Comparison of ENCODE assay signal across 16 cellular contexts in genomic region chr2:237594514-237594871, GRCh38. TPM values are rescaled to one million over a fixed set of nuclear protein-coding genes. Genes with fewer than 3 reads are reported as not detected.
DNase-seq lines count a peak whose midpoint lies in the region; ATAC-seq, FAIRE-seq and TF ChIP-seq lines count a peak whose summit lies in the region.
"Had no signal": no experiment of that assay in that cellular context is flagged by ENCODE, and none has a peak within 500 bp of the region (broad histone marks: within the 10 kb centered on the region; RNA-seq: fewer than 3 reads in every experiment).

No MANE protein-coding gene starts in this region.

- no peak overlapping the region for H2AFZ ChIP-seq in endothelial cell of umbilical vein (ENCODE audit: low read depth, low read length)

- TF ChIP-seq CTCF in endothelial cell of umbilical vein (IDR thresholded peaks at IDR 0.05; ENCODE audit: extremely low read depth in 1 of 2, insufficient read depth in 1 of 2, low read depth in 1 of 2, low read length in 2 of 2) (no peak), lung (IDR thresholded peaks at IDR 0.05; ENCODE audit: control extremely low read depth, extremely low read depth) (no peak), transverse colon (IDR thresholded peaks at IDR 0.05) (no peak), testis (IDR thresholded peaks at IDR 0.05) (no peak)

- H3K9ac ChIP-seq in endothelial cell of umbilical vein (replicated peaks; ENCODE audit: extremely low read depth, insufficient read depth, low read length), result no peak overlapping the region

- H3K4me2 ChIP-seq in endothelial cell of umbilical vein (ENCODE audit: insufficient read depth, low read length), result no peak overlapping the region

- BruUV-seq in endothelial cell of umbilical vein (replicated peaks; lab: Mats Ljungman, UMichigan), result no TSS peak

- H3K27ac ChIP-seq in endothelial cell of umbilical vein (ENCODE audit: insufficient read depth, low read depth, low read length) (no peak overlapping the region), lung (ENCODE audit: low read depth in 1 of 2, low read length in 1 of 2) (peak overlapping the region; percentile 68 to 73), transverse colon (peak overlapping the region; percentile 12 to 72 (median 64)), testis (no peak overlapping the region)

- no peaks in the 10 kb centered on the region for H3K79me2 ChIP-seq in endothelial cell of umbilical vein (ENCODE audit: control insufficient read depth, insufficient read depth, low read length)

- CTCF ChIA-PET in endothelial cell of umbilical vein (lab: Charles Lee), result no interaction called here

- H3K4me1 ChIP-seq in endothelial cell of umbilical vein (ENCODE audit: control insufficient read depth, extremely low read depth, insufficient read depth, low read length), result no peaks in the 10 kb centered on the region
- peaks cover 0 to 2% of the 10 kb centered on the region in 2 donors for H3K4me1 ChIP-seq in lung (ENCODE audit: control insufficient read depth in 2 of 2, insufficient read depth in 2 of 2, low read length in 2 of 2)
- peaks cover 0 to 14% (median 7%) of the 10 kb centered on the region in 4 donors for H3K4me1 ChIP-seq in transverse colon
- H3K4me1 ChIP-seq in testis, result peaks cover 12% of the 10 kb centered on the region

- DNase-seq in NCI-H69 (lab: John Stamatoyannopoulos, UW) (peak; percentile 46), endothelial cell of umbilical vein (ENCODE audit: low read depth, low spot score) (peak; percentile 25), lung (ENCODE audit: low spot score) (no peak), transverse colon (no peak), NCI-H1105 treated with DMSO at 0.1 percent for 48 hours (lab: John Stamatoyannopoulos, UW) (no peak), testis (no peak)
- no peak for DNase-seq in activated CD8-positive, alpha-beta memory T cell treated with anti-CD3 and anti-CD28 coated beads, Interleukin-2, amount 50 U/mL, for 4 hours
- DNase-seq: activated CD4-positive, alpha-beta T cell treated with anti-CD3 and anti-CD28 coated beads for 1 hour; activated T-cell treated with anti-CD3 and anti-CD28 coated beads, Interleukin-2, amount 50 U/mL, for 1 hour; amniotic stem cell; hippocampal formation; KG1; NCI-H187 treated with DMSO at 0.1 percent for 48 hours; SW 1271 had no signal

- no peak for FAIRE-seq in endothelial cell of umbilical vein (lab: Jason Lieb, UNC)

- TF ChIP-seq POLR2A in endothelial cell of umbilical vein (IDR thresholded peaks at IDR 0.05; ENCODE audit: low read depth, low read length) (no peak), transverse colon (IDR thresholded peaks at IDR 0.05) (no peak), testis (IDR thresholded peaks at IDR 0.05) (no peak)

- H3K4me3 ChIP-seq in endothelial cell of umbilical vein (replicated peaks in 1 of 3; ENCODE audit: insufficient read depth in 1 of 3, low read depth in 1 of 3, low read length in 3 of 3) (no peak overlapping the region), lung (no peak overlapping the region), transverse colon (no peak overlapping the region), testis (no peak overlapping the region)

- TF ChIP-seq EP300 in transverse colon (IDR thresholded peaks at IDR 0.05; ENCODE audit: low read depth), result no peak

- H3K9me3 ChIP-seq in endothelial cell of umbilical vein (replicated peaks; ENCODE audit: control insufficient read depth, insufficient read depth, low read length) (no peaks in the 10 kb centered on the region), lung (ENCODE audit: control insufficient read depth in 2 of 2, insufficient read depth in 1 of 2, low read length in 1 of 2) (no peaks in the 10 kb centered on the region), transverse colon (no peaks in the 10 kb centered on the region), testis (no peaks in the 10 kb centered on the region)

- in situ Hi-C loops in transverse colon (cut with MboI; ENCODE audit: low pct_ligation_motif_present in 1 of 4, low pct_unique_long_range_greater_than_20kb in 1 of 4, low sequenced_read_pairs in 3 of 4), result loop anchor here in 1 of 4 donors (25.0 kb wide), 1 partner anchor 143 kb away; no protein-coding TSS in a partner anchor

- H3K27me3 ChIP-seq in endothelial cell of umbilical vein (ENCODE audit: control insufficient read depth in 2 of 2, insufficient read depth in 2 of 2, low read length in 2 of 2) (peaks cover 0 to 2% of the 10 kb centered on the region in 2 experiments), lung (ENCODE audit: control insufficient read depth, insufficient read depth) (no peaks in the 10 kb centered on the region), transverse colon (no peaks in the 10 kb centered on the region), testis (no peaks in the 10 kb centered on the region)

- WGBS in lung, 2 donors, result 57 to 73% methylated on average over 5 of the region's 5 CpGs
- WGBS in transverse colon (ENCODE audit: low coverage in 1 of 2), 2 donors, result 68% methylated on average over 5 of the region's 5 CpGs; no CpG with 5 or more reads in 1 of the 2 donors
- WGBS in testis, 2 donors, result 68 to 70% methylated on average over 5 of the region's 5 CpGs

- H4K20me1 ChIP-seq in endothelial cell of umbilical vein (replicated peaks; ENCODE audit: control insufficient read depth, extremely low read depth, insufficient read depth, low read length), result no peaks in the 10 kb centered on the region

- POLR2A ChIA-PET in endothelial cell of umbilical vein (lab: Charles Lee), result no interaction called here

- ATAC-seq in lung (ENCODE audit: insufficient read depth, low FRiP score), result no peak

- H3K36me3 ChIP-seq in endothelial cell of umbilical vein (ENCODE audit: control insufficient read depth in 2 of 2, extremely low read depth in 1 of 2, insufficient read depth in 2 of 2, low read length in 2 of 2) (no peaks in the 10 kb centered on the region), lung (ENCODE audit: control insufficient read depth in 2 of 2, insufficient read depth in 2 of 2, low read length in 2 of 2) (no peaks in the 10 kb centered on the region), transverse colon (no peaks in the 10 kb centered on the region), testis (ENCODE audit: low read depth, missing control alignments) (no peaks in the 10 kb centered on the region)

- H3K9me1 ChIP-seq in endothelial cell of umbilical vein (replicated peaks; ENCODE audit: control insufficient read depth, extremely low read depth, insufficient read depth, low read length), result no peaks in the 10 kb centered on the region

- intact Hi-C loops in endothelial cell of umbilical vein (cut with micrococcal nuclease) (no loop called here), transverse colon (cut with DNase I; ENCODE audit: low total_unique reads) (loop anchor here (10.0 kb wide), 1 partner anchor 80 kb away; no protein-coding TSS in a partner anchor), testis (cut with DNase I; ENCODE audit: low total_unique reads) (no loop called here)

- dilution Hi-C loops in endothelial cell of umbilical vein (cut with MboI; ENCODE audit: extremely low pct_ligation_motif_present, low sequenced_read_pairs), result no loop called here

TF ChIP-seq in endothelial cell of umbilical vein, 7 proteins besides CTCF, POLR2A, EP300 and RAD21 (continues in another document):
- TF ChIP-seq MYC (IDR thresholded peaks at IDR 0.05; ENCODE audit: low read depth, low read length) (no peak), EZH2 (IDR thresholded peaks at IDR 0.05; ENCODE audit: borderline replicate concordance, low read depth, low read length, severe bottlenecking) (no peak), GATA2 (IDR thresholded peaks at IDR 0.05; ENCODE audit: insufficient read depth, insufficient read length, low read depth, low read length) (no peak)

RNA-seq across cellular contexts. Expression of gene RAB17, which starts 4.0 kb away (rescaled TPM):
- 0.55 and 0.77 TPM in 2 replicates for total RNA-seq in endothelial cell of umbilical vein
- 0.37 and 0.41 TPM in 2 replicates for polyA plus RNA-seq in endothelial cell of umbilical vein
- 0.19 and 0.56 TPM in 2 replicates for polyA plus RNA-seq in endothelial cell of umbilical vein (2011; cell fraction: cytosol; rRNA removed)
- polyA plus RNA-seq in endothelial cell of umbilical vein (2011; cell fraction: nucleus; rRNA removed), result 1.3 and 1.8 TPM in 2 replicates
- polyA plus RNA-seq in endothelial cell of umbilical vein (2012), result 0.16 TPM in 1 of 2 replicates, not detected in the other
- polyA minus RNA-seq in endothelial cell of umbilical vein, result 0.51 and 0.63 TPM in 2 replicates
- 2.3 TPM for polyA minus RNA-seq in endothelial cell of umbilical vein (2011; cell fraction: cytosol; rRNA and poly(A)+ RNA removed)
- polyA minus RNA-seq in endothelial cell of umbilical vein (2011; cell fraction: nucleus; rRNA and poly(A)+ RNA removed), result 1.0 and 1.3 TPM in 2 replicates
- total RNA-seq in lung, result 10 to 100 TPM; 44.9 to 48.0 TPM
- 10 to 100 TPM; 19.3 to 73.3 TPM for polyA plus RNA-seq in lung
- 100 to 1,000 TPM in 1 of 4 donors, 10 to 100 TPM in 3; 25.1 to 104 (median 65.6) TPM for total RNA-seq in transverse colon
- total RNA-seq in testis, result 1 to 10 TPM; 3.2 TPM
- polyA plus RNA-seq in testis (ENCODE audit: insufficient read depth, low read depth, low replicate concordance), result 6.3 TPM
- total RNA-seq: OCI-LY7 had no signal

RNA-seq across cellular contexts. Expression of gene PRLH, which starts 28.1 kb away (rescaled TPM):
- total RNA-seq in endothelial cell of umbilical vein, result not detected in 2 replicates
- polyA plus RNA-seq in endothelial cell of umbilical vein, result not detected in 2 replicates
- not detected in 2 replicates for polyA plus RNA-seq in endothelial cell of umbilical vein (2011; cell fraction: cytosol; rRNA removed)
- not detected in 2 replicates for polyA plus RNA-seq in endothelial cell of umbilical vein (2011; cell fraction: nucleus; rRNA removed)
- not detected in 2 replicates for polyA plus RNA-seq in endothelial cell of umbilical vein (2012)
- not detected in 2 replicates for polyA minus RNA-seq in endothelial cell of umbilical vein
- polyA minus RNA-seq in endothelial cell of umbilical vein (2011; cell fraction: cytosol; rRNA and poly(A)+ RNA removed), result not detected
- not detected in 2 replicates for polyA minus RNA-seq in endothelial cell of umbilical vein (2011; cell fraction: nucleus; rRNA and poly(A)+ RNA removed)
- total RNA-seq in lung, result not detected
- not detected for polyA plus RNA-seq in lung
- not detected for total RNA-seq in transverse colon
- total RNA-seq in testis, result not detected
- not detected for polyA plus RNA-seq in testis (ENCODE audit: insufficient read depth, low read depth, low replicate concordance)
- total RNA-seq: mesothelial cell of epicardium, OCI-LY7 had no signal

RNA-seq across cellular contexts. Expression of gene LRRFIP1, which starts 32.9 kb away (rescaled TPM):
- total RNA-seq in endothelial cell of umbilical vein (162 and 179 TPM in 2 replicates), lung (100 to 1,000 TPM; 107 to 194 TPM), transverse colon (100 to 1,000 TPM in 3 of 4 donors, 10 to 100 TPM in 1; 98.5 to 147 (median 122) TPM), testis (10 to 100 TPM; 25.5 to 33.5 TPM)
- polyA plus RNA-seq in endothelial cell of umbilical vein (29.4 and 39.2 TPM in 2 replicates), lung (10 to 100 TPM; 79.7 to 81.1 TPM), testis (ENCODE audit: insufficient read depth, low read depth, low replicate concordance) (17.4 TPM)
- 58.3 and 61.7 TPM in 2 replicates for polyA plus RNA-seq in endothelial cell of umbilical vein (2011; cell fraction: cytosol; rRNA removed)
- 115 and 146 TPM in 2 replicates for polyA plus RNA-seq in endothelial cell of umbilical vein (2011; cell fraction: nucleus; rRNA removed)
- 111 and 127 TPM in 2 replicates for polyA plus RNA-seq in endothelial cell of umbilical vein (2012)
- polyA minus RNA-seq in endothelial cell of umbilical vein, result 59.4 and 60.0 TPM in 2 replicates
- 19.9 TPM for polyA minus RNA-seq in endothelial cell of umbilical vein (2011; cell fraction: cytosol; rRNA and poly(A)+ RNA removed)
- 105 and 131 TPM in 2 replicates for polyA minus RNA-seq in endothelial cell of umbilical vein (2011; cell fraction: nucleus; rRNA and poly(A)+ RNA removed)

Comparison
In these comparisons a context has a peak if more than half of its experiments do, and no peak if none do; other contexts are left out.
1. DNase-seq: peak in NCI-H69 (single experiment) and endothelial cell of umbilical vein (single experiment); none in lung (single experiment), transverse colon (single experiment), NCI-H1105 treated with DMSO at 0.1 percent for 48 hours (single experiment), activated CD8-positive, alpha-beta memory T cell treated with anti-CD3 and anti-CD28 coated beads, Interleukin-2, amount 50 U/mL, for 4 hours (single experiment) and testis (single experiment).
2. H3K27ac ChIP-seq: peak in lung (2 of 2) and transverse colon (4 of 4); none in endothelial cell of umbilical vein (single experiment) and testis (0 of 2).
3. RNA of gene RAB17, which starts 4.0 kb away (total RNA-seq): 25.1 to 104 TPM in transverse colon and 44.9 to 48.0 TPM in lung; 3.2 TPM in testis and 0.55 to 0.77 TPM in endothelial cell of umbilical vein; every median in the first group is over 4 times any median in the second.